23 cellular contexts compared by ENCODE assay signal in genomic region chr21:32190491-32191144, GRCh38.
DNase-seq lines count a peak whose midpoint lies in the region; ATAC-seq and TF ChIP-seq lines count a peak whose summit lies in the region.
"Had no signal": no experiment of that assay in that cellular context is flagged by ENCODE, and none has a peak within 500 bp of the region (broad histone marks: within the 10 kb centered on the region; RNA-seq: fewer than 3 reads in every experiment).

No MANE protein-coding gene starts in this region.

- intact Hi-C loops in vagina (cut with DNase I) (no loop called here), esophagus squamous epithelium (cut with DNase I) (no loop called here)

- no peak for TF ChIP-seq POLR2A in vagina (IDR thresholded peaks at IDR 0.05)
- no peak for TF ChIP-seq POLR2A in esophagus squamous epithelium (IDR thresholded peaks at IDR 0.05)

- H3K27me3 Mint-ChIP-seq in activated T-helper 17 cell treated with anti-CD3 and anti-CD28 coated beads, Interleukin-2, amount 50 U/mL, for 72 hours = peaks cover 27% of the 10 kb centered on the region
- no peaks in the 10 kb centered on the region for H3K27me3 Mint-ChIP-seq in endothelial cell (ENCODE audit: unreplicated experiment)
- H3K27me3 Mint-ChIP-seq: dendritic cell treated with granulocyte-macrophage colony-stimulating factor and Interleukin-4, amounts not matched to agents 40 ng/mL and 50 ng/mL, for 4 days had no signal

- H3K4me3 ChIP-seq in vagina = no peak overlapping the region
- H3K4me3 ChIP-seq in esophagus squamous epithelium = no peak overlapping the region
- H3K4me3 ChIP-seq: BLaER1 treated with 17β-estradiol and CSF1 and Interleukin-3, amounts not matched to agents 10 nM and 100 nM; breast epithelium; psoas muscle; upper lobe of right lung had no signal

- TF ChIP-seq CTCF in vagina (IDR thresholded peaks at IDR 0.05) (no peak), esophagus squamous epithelium (IDR thresholded peaks at IDR 0.05) (no peak), endothelial cell (IDR thresholded peaks at IDR 0.05; ENCODE audit: unreplicated experiment) (no peak)

- peak; percentile 22 for DNase-seq in NCI-H748 (lab: John Stamatoyannopoulos, UW; ENCODE audit: unreplicated experiment)
- DNase-seq in NCI-H748 treated with DMSO at 0.1 percent for 48 hours (lab: John Stamatoyannopoulos, UW) = no peak
- peak; percentile 29 to 59 for DNase-seq in NCI-H2081 (lab: John Stamatoyannopoulos, UW)
- peak; percentile 34 to 37 for DNase-seq in vagina (ENCODE audit: extremely low spot score in 2 of 2)
- no peak for DNase-seq in esophagus squamous epithelium (lab: John Stamatoyannopoulos, UW)
- DNase-seq in endothelial cell (ENCODE audit: low spot score) = no peak
- DNase-seq: ACHN; activated CD4-positive, alpha-beta T cell treated with anti-CD3 and anti-CD28 coated beads, Interleukin-2, amount 50 U/mL, for 48 hours; activated CD4-positive, CD25-positive, alpha-beta regulatory T cell; activated gamma-delta T cell treated with Interleukin-2 at 50 U/mL for 16 hours; Caco-2; glutamatergic neuron; kidney glomerular epithelial cell; NCI-H446 treated with DMSO at 0.1 percent for 48 hours; OCI-M1; psoas muscle; SHP77; upper lobe of right lung had no signal

- ATAC-seq in activated T-helper 17 cell treated with anti-CD3 and anti-CD28 coated beads, Interleukin-2, amount 50 U/mL, for 72 hours (replicated peaks) = peak; percentile 32
- no peak for ATAC-seq in GM19035 (IDR thresholded peaks at IDR 0.05; ENCODE audit: unreplicated experiment)
- ATAC-seq: psoas muscle, upper lobe of right lung had no signal

- H3K27ac ChIP-seq in vagina (no peak overlapping the region), esophagus squamous epithelium (no peak overlapping the region)
- H3K27ac ChIP-seq: BLaER1 treated with 17β-estradiol and CSF1 and Interleukin-3, amounts not matched to agents 10 nM and 100 nM; breast epithelium; psoas muscle; upper lobe of right lung had no signal

- H3K36me3 ChIP-seq in vagina = no peaks in the 10 kb centered on the region
- no peaks in the 10 kb centered on the region for H3K36me3 ChIP-seq in esophagus squamous epithelium
- H3K36me3 ChIP-seq: BLaER1 treated with 17β-estradiol and CSF1 and Interleukin-3, amounts not matched to agents 10 nM and 100 nM; breast epithelium; upper lobe of right lung had no signal

- H3K4me1 Mint-ChIP-seq in activated T-helper 17 cell treated with anti-CD3 and anti-CD28 coated beads, Interleukin-2, amount 50 U/mL, for 72 hours = no peaks in the 10 kb centered on the region
- no peaks in the 10 kb centered on the region for H3K4me1 Mint-ChIP-seq in endothelial cell (ENCODE audit: unreplicated experiment)

- H3K27ac Mint-ChIP-seq in activated T-helper 17 cell treated with anti-CD3 and anti-CD28 coated beads, Interleukin-2, amount 50 U/mL, for 72 hours = no peak overlapping the region
- no peak overlapping the region for H3K27ac Mint-ChIP-seq in endothelial cell (ENCODE audit: unreplicated experiment)
- H3K27ac Mint-ChIP-seq: dendritic cell treated with granulocyte-macrophage colony-stimulating factor and Interleukin-4, amounts not matched to agents 40 ng/mL and 50 ng/mL, for 4 days had no signal

- H3K4me1 ChIP-seq in vagina (no peaks in the 10 kb centered on the region), esophagus squamous epithelium (no peaks in the 10 kb centered on the region)
- H3K4me1 ChIP-seq: BLaER1 treated with 17β-estradiol and CSF1 and Interleukin-3, amounts not matched to agents 10 nM and 100 nM; breast epithelium; Caco-2; psoas muscle; upper lobe of right lung had no signal

- H3K27me3 ChIP-seq in vagina (no peaks in the 10 kb centered on the region), esophagus squamous epithelium (peaks cover 0 to 23% (median 0%) of the 10 kb centered on the region in 4 donors)
- H3K27me3 ChIP-seq: BLaER1 treated with 17β-estradiol and CSF1 and Interleukin-3, amounts not matched to agents 10 nM and 100 nM; breast epithelium; upper lobe of right lung had no signal

- no peak overlapping the region for H3K4me3 Mint-ChIP-seq in activated T-helper 17 cell treated with anti-CD3 and anti-CD28 coated beads, Interleukin-2, amount 50 U/mL, for 72 hours
- no peak overlapping the region for H3K4me3 Mint-ChIP-seq in endothelial cell (ENCODE audit: unreplicated experiment)
- H3K4me3 Mint-ChIP-seq: dendritic cell treated with granulocyte-macrophage colony-stimulating factor and Interleukin-4, amounts not matched to agents 40 ng/mL and 50 ng/mL, for 4 days had no signal

- no peaks in the 10 kb centered on the region for H3K36me3 Mint-ChIP-seq in activated T-helper 17 cell treated with anti-CD3 and anti-CD28 coated beads, Interleukin-2, amount 50 U/mL, for 72 hours (ENCODE audit: low read depth)
- no peaks in the 10 kb centered on the region for H3K36me3 Mint-ChIP-seq in endothelial cell (ENCODE audit: low read depth, unreplicated experiment)

- H3K9me3 ChIP-seq in vagina (no peaks in the 10 kb centered on the region), esophagus squamous epithelium (no peaks in the 10 kb centered on the region)
- H3K9me3 ChIP-seq: BLaER1 treated with 17β-estradiol and CSF1 and Interleukin-3, amounts not matched to agents 10 nM and 100 nM; breast epithelium; Caco-2; psoas muscle; upper lobe of right lung had no signal

- 34 to 43% methylated on average over 8 to 9 of the region's 9 CpGs for WGBS in esophagus squamous epithelium, 2 donors

- H3K9me3 Mint-ChIP-seq in activated T-helper 17 cell treated with anti-CD3 and anti-CD28 coated beads, Interleukin-2, amount 50 U/mL, for 72 hours = no peaks in the 10 kb centered on the region
- H3K9me3 Mint-ChIP-seq in endothelial cell (ENCODE audit: unreplicated experiment) = no peaks in the 10 kb centered on the region

Comparison
In these comparisons a context has a peak if more than half of its experiments do, and no peak if none do; other contexts are left out.
1. DNase-seq: peak in NCI-H748 (single experiment), NCI-H2081 (2 of 2) and vagina (2 of 2); none in NCI-H748 treated with DMSO at 0.1 percent for 48 hours (single experiment), esophagus squamous epithelium (single experiment) and endothelial cell (single experiment).